In genomic region chr5:123785160-123786001, GRCh38 we compare ENCODE assay signal across 12 cellular contexts.
DNase-seq lines count a peak whose midpoint lies in the region; ATAC-seq, FAIRE-seq and TF ChIP-seq lines count a peak whose summit lies in the region.
"Had no signal": no experiment of that assay in that cellular context is flagged by ENCODE, and none has a peak within 500 bp of the region (broad histone marks: within the 10 kb centered on the region; RNA-seq: fewer than 3 reads in every experiment).

No MANE protein-coding gene starts in this region.

- H3K4me1 Mint-ChIP-seq in glutamatergic neuron (ENCODE audit: low read depth, unreplicated experiment): peaks cover 13% of the 10 kb centered on the region

- H3K79me2 ChIP-seq in PC-9 (ENCODE audit: low read depth): no peaks in the 10 kb centered on the region

- intact Hi-C loops in right cardiac atrium (cut with DNase I): no loop called here
- intact Hi-C loops in testis (cut with DNase I; ENCODE audit: low total_unique reads): no loop called here
- intact Hi-C loops in PC-9 (cut with micrococcal nuclease; ENCODE audit: unreplicated experiment): no loop called here

- H3F3A ChIP-seq in PC-9 (ENCODE audit: insufficient read depth, low read depth): no peaks in the 10 kb centered on the region

- ATAC-seq in right cardiac atrium: no peak

- DNase-seq in cardiac muscle cell (ENCODE audit: low read depth in 1 of 2, low spot score in 1 of 2) (peak; percentile 9 to 50), right cardiac atrium (no peak), SHP77 treated with DMSO at 0.1 percent for 48 hours (lab: John Stamatoyannopoulos, UW) (peak; percentile 57), glutamatergic neuron (no peak), urothelium cell line (ENCODE audit: low spot score) (peak; percentile 43), testis (no peak), PC-9 (no peak), AG08396 (ENCODE audit: low spot score) (no peak)
- DNase-seq: activated B cell treated with CpG ODN at 0.5 μM for 24 hours, KBM-7, tibial artery had no signal

- 30% methylated on average over 5 of the region's 5 CpGs for WGBS in right cardiac atrium
- WGBS in testis, 2 donors: 33 to 39% methylated on average over 5 of the region's 5 CpGs

- peaks cover 2% of the 10 kb centered on the region for H3K27me3 Mint-ChIP-seq in glutamatergic neuron (ENCODE audit: unreplicated experiment)
- H3K27me3 Mint-ChIP-seq: activated B cell treated with CpG ODN at 0.5 μM for 24 hours had no signal

- H3K36me3 ChIP-seq in cardiac muscle cell: no peaks in the 10 kb centered on the region
- no peaks in the 10 kb centered on the region for H3K36me3 ChIP-seq in testis (ENCODE audit: low read depth, missing control alignments)
- no peaks in the 10 kb centered on the region for H3K36me3 ChIP-seq in PC-9 (ENCODE audit: low read depth)
- H3K36me3 ChIP-seq: tibial artery had no signal

- H4K20me1 ChIP-seq in PC-9 (ENCODE audit: insufficient read depth): no peaks in the 10 kb centered on the region

- H3K4me3 ChIP-seq in cardiac muscle cell (no peak overlapping the region), right cardiac atrium (ENCODE audit: low read length) (no peak overlapping the region), testis (no peak overlapping the region), PC-9 (no peak overlapping the region)
- H3K4me3 ChIP-seq: tibial artery had no signal

- CTCF ChIA-PET in PC-9 (lab: Charles Lee): no interaction called here

- H3K27ac Mint-ChIP-seq in glutamatergic neuron (ENCODE audit: unreplicated experiment): peak overlapping the region; percentile 87
- H3K27ac Mint-ChIP-seq: activated B cell treated with CpG ODN at 0.5 μM for 24 hours had no signal

- peaks cover 14% of the 10 kb centered on the region for H3K36me3 Mint-ChIP-seq in glutamatergic neuron (ENCODE audit: unreplicated experiment)

- TF ChIP-seq POLR2A in testis (IDR thresholded peaks at IDR 0.05): no peak

- H3K27ac ChIP-seq in cardiac muscle cell (no peak overlapping the region), right cardiac atrium (ENCODE audit: low read length) (no peak overlapping the region), testis (no peak overlapping the region), PC-9 (no peak overlapping the region)
- H3K27ac ChIP-seq: C4-2B, tibial artery had no signal

- no peak overlapping the region for H3K4me2 ChIP-seq in PC-9

- peak overlapping the region; percentile 67 for H3K4me3 Mint-ChIP-seq in glutamatergic neuron (ENCODE audit: unreplicated experiment)
- H3K4me3 Mint-ChIP-seq: activated B cell treated with CpG ODN at 0.5 μM for 24 hours had no signal

- H2AFZ ChIP-seq in PC-9: no peak overlapping the region

- POLR2A ChIA-PET in PC-9 (lab: Charles Lee; ENCODE audit: unreplicated experiment): no interaction called here

- H3K9me2 ChIP-seq in PC-9 (ENCODE audit: insufficient read depth): no peaks in the 10 kb centered on the region

- H3K27me3 ChIP-seq in cardiac muscle cell (no peaks in the 10 kb centered on the region), right cardiac atrium (ENCODE audit: control insufficient read depth, insufficient read depth) (no peaks in the 10 kb centered on the region), testis (no peaks in the 10 kb centered on the region), PC-9 (ENCODE audit: insufficient read depth, low read depth) (no peaks in the 10 kb centered on the region)
- H3K27me3 ChIP-seq: tibial artery had no signal

- BruUV-seq in PC-9 (replicated peaks; lab: Mats Ljungman, UMichigan): no TSS peak

- TF ChIP-seq CTCF in cardiac muscle cell (IDR thresholded peaks at IDR 0.05; ENCODE audit: low read depth, low read length): no peak
- no peak for TF ChIP-seq CTCF in glutamatergic neuron (IDR thresholded peaks at IDR 0.05; ENCODE audit: partially characterized antibody, unreplicated experiment)
- no peak for TF ChIP-seq CTCF in testis (IDR thresholded peaks at IDR 0.05)
- TF ChIP-seq CTCF in PC-9 (conservative IDR thresholded peaks at IDR 0.05): no peak

- H3K4me1 ChIP-seq in cardiac muscle cell (ENCODE audit: low read depth) (peaks cover 13% of the 10 kb centered on the region), right cardiac atrium (ENCODE audit: control insufficient read depth, insufficient read depth, low read length) (no peaks in the 10 kb centered on the region), testis (no peaks in the 10 kb centered on the region), PC-9 (replicated peaks; ENCODE audit: insufficient read depth) (no peaks in the 10 kb centered on the region)

- no peaks in the 10 kb centered on the region for H3K9me3 ChIP-seq in cardiac muscle cell (ENCODE audit: low read depth)
- H3K9me3 ChIP-seq in right cardiac atrium (ENCODE audit: control insufficient read depth, low read length): peaks cover 2% of the 10 kb centered on the region
- H3K9me3 ChIP-seq in testis: no peaks in the 10 kb centered on the region
- no peaks in the 10 kb centered on the region for H3K9me3 ChIP-seq in PC-9 (ENCODE audit: insufficient read depth, low read depth)

- peaks cover 7% of the 10 kb centered on the region for H3K9me3 Mint-ChIP-seq in glutamatergic neuron (ENCODE audit: unreplicated experiment)

- FAIRE-seq in urothelium cell line (lab: Jason Lieb, UNC): peak; percentile 40

Comparison
In these comparisons a context has a peak if more than half of its experiments do, and no peak if none do; other contexts are left out.
1. DNase-seq: peak in cardiac muscle cell (2 of 2), SHP77 treated with DMSO at 0.1 percent for 48 hours (single experiment) and urothelium cell line (single experiment); none in right cardiac atrium (0 of 3), glutamatergic neuron (single experiment), testis (single experiment), PC-9 (0 of 2) and AG08396 (single experiment).